9 cellular contexts compared by ENCODE assay signal in genomic region chr2:171409436-171409971, GRCh38. TPM values are rescaled to one million over a fixed set of nuclear protein-coding genes. Genes with fewer than 3 reads are reported as not detected.
A peak's percentile ranks its signal among the peaks of the same experiment; 100 is the strongest.
DNase-seq lines count a peak whose midpoint lies in the region; ATAC-seq, FAIRE-seq and TF ChIP-seq lines count a peak whose summit lies in the region.
"Had no signal": no experiment of that assay in that cellular context is flagged by ENCODE, and none has a peak within 500 bp of the region (broad histone marks: within the 10 kb centered on the region; RNA-seq: fewer than 3 reads in every experiment).

No MANE protein-coding gene starts in this region.

- no peak overlapping the region for H2BK120ac ChIP-seq in mesendoderm (ENCODE audit: low read depth, low read length)

- dilution Hi-C loops in mammary epithelial cell (cut with HindIII; ENCODE audit: low sequenced_read_pairs) = no loop called here

- no peak for TF ChIP-seq CTCF in AG09309 (IDR thresholded peaks at IDR 0.05; ENCODE audit: control insufficient read depth, insufficient read depth, low read depth, low read length, missing control alignments)
- no peak for TF ChIP-seq CTCF in mammary epithelial cell (conservative IDR thresholded peaks at IDR 0.05 in 1 of 2, IDR thresholded peaks at IDR 0.05 in 1 of 2; ENCODE audit: extremely low read depth in 1 of 2, insufficient read depth in 1 of 2, low read depth in 1 of 2, low read length in 2 of 2)

- H2AFZ ChIP-seq in mammary epithelial cell (ENCODE audit: low read depth, low read length) = peak overlapping the region; percentile 70

- H4K8ac ChIP-seq in mesendoderm (ENCODE audit: low read depth, low read length) = no peak overlapping the region

- WGBS in mammary epithelial cell (ENCODE audit: low coverage, missing lambda C conversion rate) = 3% methylated on average over 8 of the region's 8 CpGs
- no CpG with 5 or more reads among the region's 8 CpGs for WGBS in mesendoderm (ENCODE audit: extremely low coverage, insufficient coverage, low lambda C conversion rate)

- H3K4me1 ChIP-seq in mammary epithelial cell (ENCODE audit: insufficient read depth, low read length) (peaks cover 35% of the 10 kb centered on the region), mesendoderm (ENCODE audit: control insufficient read depth, low read depth, low read length) (peaks cover 3% of the 10 kb centered on the region)

- peak; percentile 26 for ATAC-seq in HG02610 (IDR thresholded peaks at IDR 0.05; ENCODE audit: unreplicated experiment)

- no peak overlapping the region for H4K5ac ChIP-seq in mesendoderm (ENCODE audit: low read length)

- BruUV-seq in mammary epithelial cell (replicated peaks; lab: Mats Ljungman, UMichigan) = no TSS peak

- H3K4ac ChIP-seq in mesendoderm (ENCODE audit: low read depth, low read length) = no peak overlapping the region

- H3K79me2 ChIP-seq in mammary epithelial cell (ENCODE audit: insufficient read depth, low read length) (peaks cover 90% of the 10 kb centered on the region), mesendoderm (ENCODE audit: control insufficient read depth, insufficient read depth, low read length) (peaks cover 3% of the 10 kb centered on the region)

- H3K23ac ChIP-seq in mesendoderm (ENCODE audit: low read length) = no peak overlapping the region

- intact Hi-C loops in mammary epithelial cell (cut with micrococcal nuclease) = no loop called here

- DNase-seq in AG09309 (ENCODE audit: low read depth) (no peak), mammary epithelial cell (peak; percentile 37), mesendoderm (peak; percentile 75), GM19239 (ENCODE audit: insufficient read length, low spot score) (no peak), HT-29 (ENCODE audit: low spot score) (no peak), GOT3 (lab: John Stamatoyannopoulos, UW) (no peak), NCI-H345 treated with DMSO at 0.1 percent for 48 hours (lab: John Stamatoyannopoulos, UW; ENCODE audit: unreplicated experiment) (no peak)
- DNase-seq: stimulated activated CD4-positive, alpha-beta T cell treated with anti-CD3 and anti-CD28 coated beads, Interleukin-1b, Interleukin-23, amount 100 ng/mL, for 48 hours had no signal

- H2AK5ac ChIP-seq in mesendoderm (ENCODE audit: low read length) = no peak overlapping the region

- peaks cover 3% of the 10 kb centered on the region for H3K79me1 ChIP-seq in mesendoderm (ENCODE audit: low read length)

- peak overlapping the region; percentile 46 for H3K18ac ChIP-seq in mesendoderm (ENCODE audit: low read length)

- in situ Hi-C loops in mammary epithelial cell (cut with MboI; ENCODE audit: low sequenced_read_pairs in 2 of 2) = loop anchor here in 1 of 2 donors (25.0 kb wide), 1 partner anchor 247 kb away; the partner anchor contains the start of gene TLK1

- H2BK15ac ChIP-seq in mesendoderm (replicated peaks; ENCODE audit: low read depth) = no peak overlapping the region

- no peaks in the 10 kb centered on the region for H4K20me1 ChIP-seq in mammary epithelial cell (ENCODE audit: insufficient read depth, low read length)

- peak overlapping the region; percentile 25 for H3K56ac ChIP-seq in mesendoderm (ENCODE audit: low read length)

- CTCF ChIA-PET in mammary epithelial cell (lab: Charles Lee; ENCODE audit: low non-redundant PET) = interaction anchor here (0.6 kb wide), 1 partner anchor 35 kb away, joined by 7 read pairs; no protein-coding TSS in a partner anchor

- H3K36me3 ChIP-seq in mammary epithelial cell (ENCODE audit: insufficient read depth, low read length) (no peaks in the 10 kb centered on the region), mesendoderm (ENCODE audit: control insufficient read depth, insufficient read depth, low read length) (no peaks in the 10 kb centered on the region)

- no peaks in the 10 kb centered on the region for H3K9me3 ChIP-seq in mammary epithelial cell (replicated peaks; ENCODE audit: insufficient read depth, low read length)

- peak overlapping the region; percentile 81 for H3K4me2 ChIP-seq in mammary epithelial cell (ENCODE audit: insufficient read depth, low read depth, low read length)
- H3K4me2 ChIP-seq in mesendoderm (ENCODE audit: low read length) = no peak overlapping the region

- peak overlapping the region; percentile 42 for H3K4me3 ChIP-seq in AG09309 (ENCODE audit: control insufficient read depth, low read depth, low read length)
- H3K4me3 ChIP-seq in mammary epithelial cell (replicated peaks in 1 of 3; ENCODE audit: insufficient read depth in 1 of 3, low read depth in 2 of 3, low read length in 3 of 3) = peak overlapping the region; percentile 34 to 42 (median 39)
- no peak overlapping the region for H3K4me3 ChIP-seq in mesendoderm (ENCODE audit: low read length)

- H3K9ac ChIP-seq in mammary epithelial cell (ENCODE audit: insufficient read depth, low read length) (peak overlapping the region; percentile 62), mesendoderm (ENCODE audit: low read length) (no peak overlapping the region)

- FAIRE-seq in GM19239 (lab: Jason Lieb, UNC) = no peak

- H3K27ac ChIP-seq in mammary epithelial cell (ENCODE audit: insufficient read depth, low read depth, low read length) = peak overlapping the region; percentile 70
- peak overlapping the region; percentile 20 for H3K27ac ChIP-seq in mesendoderm (ENCODE audit: low read depth, low read length)

- no peak overlapping the region for H2BK5ac ChIP-seq in mesendoderm (ENCODE audit: low read length)

- no peaks in the 10 kb centered on the region for H3K27me3 ChIP-seq in mammary epithelial cell (ENCODE audit: insufficient read depth, low read length)
- H3K27me3 ChIP-seq in mesendoderm (ENCODE audit: insufficient read depth, low read length, poor library complexity) = no peaks in the 10 kb centered on the region

RNA-seq across cellular contexts. Expression of gene METTL8, which starts 24.3 kb away (rescaled TPM):
- 10 to 100 TPM; 49.7 to 57.0 TPM for total RNA-seq in mammary epithelial cell
- polyA plus RNA-seq in mammary epithelial cell = 24.8 TPM
- polyA minus RNA-seq in mammary epithelial cell = 82.4 TPM
- polyA plus RNA-seq in mesendoderm (2013, experiment 1 of 2) = 49.1 TPM
- polyA plus RNA-seq in mesendoderm (2013, experiment 2 of 2) = 51.6 TPM
- total RNA-seq in HT-29 (2014; rRNA removed; shearing (Covaris generic)) = 6.9 and 10.7 TPM in 2 replicates

RNA-seq across cellular contexts. Expression of gene DCAF17, which starts 24.5 kb away (rescaled TPM):
- total RNA-seq in mammary epithelial cell = 10 to 100 TPM; 22.8 to 25.2 TPM
- 7.2 TPM for polyA plus RNA-seq in mammary epithelial cell
- 6.8 TPM for polyA minus RNA-seq in mammary epithelial cell
- polyA plus RNA-seq in mesendoderm (2013, experiment 1 of 2) = 10.6 TPM
- polyA plus RNA-seq in mesendoderm (2013, experiment 2 of 2) = 10.2 TPM
- 3.8 and 4.4 TPM in 2 replicates for total RNA-seq in HT-29 (2014; rRNA removed; shearing (Covaris generic))

Comparison
In these comparisons a context has a peak if more than half of its experiments do, and no peak if none do; other contexts are left out.
1. DNase-seq: peak in mammary epithelial cell (single experiment) and mesendoderm (single experiment); none in AG09309 (single experiment), GM19239 (single experiment), HT-29 (single experiment), GOT3 (single experiment) and NCI-H345 treated with DMSO at 0.1 percent for 48 hours (single experiment).